Comparison of ENCODE assay signal across 15 cellular contexts in the genomic region with DNA sequence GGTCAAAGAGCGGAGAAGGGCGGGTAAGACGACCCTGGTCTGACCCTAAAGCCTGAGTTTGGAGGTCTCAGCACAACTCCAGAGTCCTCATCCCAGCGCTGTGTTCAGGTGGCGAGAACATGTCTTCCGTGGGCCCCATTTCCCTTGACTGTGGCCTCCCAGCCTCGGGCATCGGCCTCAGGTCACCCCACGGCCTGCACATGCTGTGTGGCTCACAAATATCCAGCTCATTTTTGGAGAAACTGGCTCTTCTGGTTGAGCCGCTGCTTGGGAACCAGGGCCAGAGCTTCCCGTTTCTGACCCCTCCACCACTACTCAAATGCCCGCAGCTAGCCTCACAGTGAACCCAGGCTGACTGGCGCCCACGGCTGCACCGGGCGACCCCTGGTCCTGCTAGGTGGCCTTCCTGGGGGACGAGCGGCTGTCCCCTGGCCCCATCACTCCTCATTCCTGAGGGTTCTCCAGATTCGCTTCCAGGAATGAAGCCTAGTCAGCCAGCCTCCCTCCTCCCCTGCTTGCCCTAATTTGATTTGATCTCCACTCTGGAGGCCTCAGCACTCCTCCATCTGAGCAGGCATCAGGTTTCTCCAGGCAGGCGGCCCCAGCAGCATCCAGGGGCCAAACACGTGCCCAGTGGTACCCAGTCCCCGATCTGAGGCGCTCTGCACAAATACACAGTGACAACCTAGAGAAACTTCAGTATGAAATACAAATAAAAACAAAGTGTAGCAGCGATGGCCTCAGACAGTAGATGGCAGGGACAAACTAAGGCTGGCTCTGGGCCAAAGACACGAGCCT. TPM values are rescaled to one million over a fixed set of nuclear protein-coding genes. Genes with fewer than 3 reads are reported as not detected.
DNase-seq lines count a peak whose midpoint lies in the region; ATAC-seq and FAIRE-seq lines count a peak whose summit lies in the region.
"Had no signal": no experiment of that assay in that cellular context is flagged by ENCODE, and none has a peak within 500 bp of the region (broad histone marks: within the 10 kb centered on the region; RNA-seq: fewer than 3 reads in every experiment).

No MANE protein-coding gene starts in this region.

- no peak for DNase-seq in activated CD4-positive, alpha-beta T cell treated with anti-CD3 and anti-CD28 coated beads, Interleukin-2, amount 10 ng/mL, durations not matched to agents 7 days and 5 days
- no peak for DNase-seq in activated CD4-positive, alpha-beta T cell treated with anti-CD3 and anti-CD28 coated beads for 4 hours
- DNase-seq in NCI-H2171 (lab: John Stamatoyannopoulos, UW) (peak; percentile 45), HTR-8/SVneo (ENCODE audit: insufficient read length, low spot score) (no peak), nucleus accumbens (lab: John Stamatoyannopoulos, UW) (no peak)
- DNase-seq: activated CD8-positive, alpha-beta memory T cell treated with anti-CD3 and anti-CD28 coated beads, Interleukin-2, amount 50 U/mL, for 48 hours; stimulated activated CD4-positive, alpha-beta T cell treated with anti-CD3 and anti-CD28 coated beads, Interleukin-15, amount 100 ng/mL, for 24 hours; stimulated activated CD8-positive, alpha-beta memory T cell treated with anti-CD3 and anti-CD28 coated beads, Interleukin-4, amount 100 ng/mL, for 48 hours had no signal

- H3K27me3 Mint-ChIP-seq in activated CD4-positive, alpha-beta T cell treated with anti-CD3 and anti-CD28 coated beads, Interleukin-2, amount 10 ng/mL, durations not matched to agents 7 days and 5 days: peaks cover 3% of the 10 kb centered on the region

- peak overlapping the region; percentile 53 for H3K4me3 ChIP-seq in skeletal muscle satellite cell (ENCODE audit: low read length)

- POLR2A ChIA-PET in activated CD4-positive, alpha-beta T cell treated with anti-CD3 and anti-CD28 coated beads, Interleukin-2, amount 10 ng/mL, durations not matched to agents 7 days and 5 days (lab: Charles Lee): no interaction called here

- CTCF ChIA-PET in activated CD4-positive, alpha-beta T cell treated with anti-CD3 and anti-CD28 coated beads, Interleukin-2, amount 10 ng/mL, durations not matched to agents 7 days and 5 days (lab: Charles Lee): interaction anchor here (1.3 kb wide), 1 partner anchor 14 kb away, joined by 3 read pairs; no protein-coding TSS in a partner anchor

- H3K4me2 ChIP-seq in skeletal muscle satellite cell (ENCODE audit: low read length): peak overlapping the region; percentile 77

- peaks cover 6% of the 10 kb centered on the region for H3K27me3 ChIP-seq in skeletal muscle satellite cell (ENCODE audit: control insufficient read depth, insufficient read depth, low read length)

- H3K36me3 ChIP-seq in skeletal muscle satellite cell (ENCODE audit: insufficient read depth, low read length): peaks cover 23% of the 10 kb centered on the region

- H3K4me1 ChIP-seq in skeletal muscle satellite cell (ENCODE audit: control insufficient read depth, insufficient read depth, low read length): peaks cover 13% of the 10 kb centered on the region

- H3K9me3 ChIP-seq in skeletal muscle satellite cell (replicated peaks; ENCODE audit: low read length): no peaks in the 10 kb centered on the region

- FAIRE-seq in HTR-8/SVneo (lab: Jason Lieb, UNC): no peak
- FAIRE-seq: GM12892, TTC549 had no signal

- peak overlapping the region; percentile 26 for H3K9ac ChIP-seq in skeletal muscle satellite cell (ENCODE audit: low read depth, low read length)

- H3K4me1 Mint-ChIP-seq in activated CD4-positive, alpha-beta T cell treated with anti-CD3 and anti-CD28 coated beads, Interleukin-2, amount 10 ng/mL, durations not matched to agents 7 days and 5 days: peaks cover 7% of the 10 kb centered on the region

- peak; percentile 49 for ATAC-seq in esophagus mucosa
- no peak for ATAC-seq in HG02642 (IDR thresholded peaks at IDR 0.05; ENCODE audit: poor library complexity, unreplicated experiment)

- H3K4me3 Mint-ChIP-seq in activated CD4-positive, alpha-beta T cell treated with anti-CD3 and anti-CD28 coated beads, Interleukin-2, amount 10 ng/mL, durations not matched to agents 7 days and 5 days: no peak overlapping the region

- H3K9me3 Mint-ChIP-seq in activated CD4-positive, alpha-beta T cell treated with anti-CD3 and anti-CD28 coated beads, Interleukin-2, amount 10 ng/mL, durations not matched to agents 7 days and 5 days: no peaks in the 10 kb centered on the region

- H3K27ac Mint-ChIP-seq in activated CD4-positive, alpha-beta T cell treated with anti-CD3 and anti-CD28 coated beads, Interleukin-2, amount 10 ng/mL, durations not matched to agents 7 days and 5 days: peak overlapping the region; percentile 57

- peaks cover 10% of the 10 kb centered on the region for H3K36me3 Mint-ChIP-seq in activated CD4-positive, alpha-beta T cell treated with anti-CD3 and anti-CD28 coated beads, Interleukin-2, amount 10 ng/mL, durations not matched to agents 7 days and 5 days (ENCODE audit: low read depth)

RNA-seq across cellular contexts. Expression of a gene that starts 4.7 kb away (rescaled TPM):
- not detected for total RNA-seq in activated CD4-positive, alpha-beta T cell treated with anti-CD3 and anti-CD28 coated beads, Interleukin-2, amount 10 ng/mL, durations not matched to agents 7 days and 5 days
- total RNA-seq in esophagus mucosa: not detected
- total RNA-seq in skeletal muscle satellite cell (2012; rRNA removed): not detected in 2 replicates
- total RNA-seq: M059J, occipital lobe had no signal

RNA-seq across cellular contexts. Expression of a gene that starts 12.9 kb away (rescaled TPM):
- total RNA-seq in activated CD4-positive, alpha-beta T cell treated with anti-CD3 and anti-CD28 coated beads, Interleukin-2, amount 10 ng/mL, durations not matched to agents 7 days and 5 days: not detected
- total RNA-seq in esophagus mucosa: 0.32 TPM
- not detected in 2 replicates for total RNA-seq in skeletal muscle satellite cell (2012; rRNA removed)
- total RNA-seq: M059J, occipital lobe had no signal
